1 cellular context compared by ENCODE assay signal in the genomic region with DNA sequence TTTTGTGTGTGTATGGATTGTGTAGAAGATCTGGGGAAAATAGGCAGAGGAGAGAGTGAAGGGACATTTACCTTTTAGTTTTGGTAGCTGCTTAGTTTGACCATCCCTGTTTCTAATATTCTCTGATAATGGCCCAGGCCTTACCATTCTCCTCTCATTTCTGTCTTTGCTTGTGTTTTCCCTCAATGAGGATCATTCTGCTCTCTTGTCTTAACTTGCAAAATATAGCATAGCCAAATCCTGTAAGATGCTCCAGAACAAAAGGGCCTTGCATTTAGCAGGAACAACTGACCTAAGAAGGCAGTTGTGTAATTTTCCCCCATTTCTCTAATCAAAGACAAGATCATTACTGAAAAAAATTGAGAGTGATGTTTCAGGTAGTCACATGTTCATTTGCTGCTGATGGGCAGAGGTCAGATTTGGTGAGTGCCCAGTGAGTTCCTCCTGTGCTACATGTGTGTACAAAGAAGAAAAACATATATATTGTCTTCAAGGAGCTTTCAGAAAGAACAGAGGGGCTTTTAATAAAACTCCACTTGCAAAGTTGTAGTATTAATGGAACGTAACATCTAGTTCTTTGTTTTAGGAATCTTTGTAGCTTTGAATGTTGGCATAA.
TF ChIP-seq lines count a peak whose summit lies in the region.

No MANE protein-coding gene starts in this region.

TF ChIP-seq in HepG2, 621 proteins besides CTCF, POLR2A, EP300 and RAD21 (continued from another document):
- TF ChIP-seq ZNF646 (CRISPR knock-in tag; IDR thresholded peaks at IDR 0.05) (0 out of 2 replicates have a peak, but pooled peaks have one; percentile 12), LRRFIP1 (CRISPR knock-in tag; conservative IDR thresholded peaks at IDR 0.05) (no peak), ONECUT2 (CRISPR knock-in tag; IDR thresholded peaks at IDR 0.05) (no peak), CREB1 (IDR thresholded peaks at IDR 0.05) (no peak), CREB1 (CRISPR knock-in tag; IDR thresholded peaks at IDR 0.05) (0 out of 2 replicates have a peak, but pooled peaks have one; percentile 11), CAMTA2 (CRISPR knock-in tag; IDR thresholded peaks at IDR 0.05; ENCODE audit: borderline replicate concordance) (no peak)
